ENCODE assay signal across 20 cellular contexts in genomic region chr1:69315823-69316222, GRCh38.
DNase-seq lines count a peak whose midpoint lies in the region; ATAC-seq and TF ChIP-seq lines count a peak whose summit lies in the region.
"Had no signal": no experiment of that assay in that cellular context is flagged by ENCODE, and none has a peak within 500 bp of the region (broad histone marks: within the 10 kb centered on the region; RNA-seq: fewer than 3 reads in every experiment).

No MANE protein-coding gene starts in this region.

- CTCF ChIA-PET in WTC11 (lab: Charles Lee): interaction anchor here (1.1 kb wide), 1 partner anchor 19 kb away, joined by 3 read pairs; no protein-coding TSS in a partner anchor

- H3K9me3 Mint-ChIP-seq in WTC11: no peaks in the 10 kb centered on the region
- no peaks in the 10 kb centered on the region for H3K9me3 Mint-ChIP-seq in type B pancreatic cell
- H3K9me3 Mint-ChIP-seq: activated T-helper 1 cell treated with anti-CD3 and anti-CD28 coated beads, Interleukin-12 subunit alpha, Interleukin-12 subunit beta, Interleukin-2, Interleukin-4 antibody, amounts not matched to agents 30 ng/mL and 10 ng/mL and 1 ng/mL, durations not matched to agents 14 hours and 24 hours and 36 hours had no signal

- peak; percentile 6 for ATAC-seq in WTC11
- ATAC-seq: PC-3 had no signal

- H3K27me3 ChIP-seq in tibial artery: no peaks in the 10 kb centered on the region
- H3K27me3 ChIP-seq: upper lobe of left lung had no signal

- H3K9me3 ChIP-seq in tibial artery: no peaks in the 10 kb centered on the region

- no peaks in the 10 kb centered on the region for H3K36me3 ChIP-seq in tibial artery
- H3K36me3 ChIP-seq: upper lobe of left lung had no signal

- H3K4me1 Mint-ChIP-seq in WTC11 (peaks cover 15% of the 10 kb centered on the region), type B pancreatic cell (ENCODE audit: unreplicated experiment) (peaks cover 18% of the 10 kb centered on the region)
- H3K4me1 Mint-ChIP-seq: CD8-positive, alpha-beta memory T cell had no signal

- H3K27ac Mint-ChIP-seq in WTC11: no peak overlapping the region
- peak overlapping the region; percentile 79 for H3K27ac Mint-ChIP-seq in type B pancreatic cell
- H3K27ac Mint-ChIP-seq: activated T-helper 1 cell treated with anti-CD3 and anti-CD28 coated beads, Interleukin-12 subunit alpha, Interleukin-12 subunit beta, Interleukin-2, Interleukin-4 antibody, amounts not matched to agents 30 ng/mL and 10 ng/mL and 1 ng/mL, durations not matched to agents 14 hours and 24 hours and 36 hours; CD8-positive, alpha-beta memory T cell; dendritic cell treated with granulocyte-macrophage colony-stimulating factor and Interleukin-4, amounts not matched to agents 40 ng/mL and 50 ng/mL, for 4 days had no signal

- intact Hi-C loops in tibial artery (cut with DNase I; ENCODE audit: low total_unique reads): no loop called here

- H3K4me1 ChIP-seq in tibial artery: no peaks in the 10 kb centered on the region
- H3K4me1 ChIP-seq: upper lobe of left lung had no signal

- H3K4me3 Mint-ChIP-seq in WTC11 (no peak overlapping the region), type B pancreatic cell (peak overlapping the region; percentile 67)
- H3K4me3 Mint-ChIP-seq: activated T-helper 1 cell treated with anti-CD3 and anti-CD28 coated beads, Interleukin-12 subunit alpha, Interleukin-12 subunit beta, Interleukin-2, Interleukin-4 antibody, amounts not matched to agents 30 ng/mL and 10 ng/mL and 1 ng/mL, durations not matched to agents 14 hours and 24 hours and 36 hours; CD8-positive, alpha-beta memory T cell; dendritic cell treated with granulocyte-macrophage colony-stimulating factor and Interleukin-4, amounts not matched to agents 40 ng/mL and 50 ng/mL, for 4 days had no signal

- H3K4me3 ChIP-seq in tibial artery: no peak overlapping the region
- H3K4me3 ChIP-seq: upper lobe of left lung had no signal

- peak; percentile 11 for DNase-seq in NCI-H345 (lab: John Stamatoyannopoulos, UW)
- no peak for DNase-seq in NCI-H345 treated with DMSO at 0.1 percent for 48 hours (lab: John Stamatoyannopoulos, UW; ENCODE audit: unreplicated experiment)
- no peak for DNase-seq in WTC11 (ENCODE audit: low spot score)
- peak; percentile 14 for DNase-seq in iPS-NIHi7 (ENCODE audit: extremely low spot score)
- no peak for DNase-seq in type B pancreatic cell (ENCODE audit: extremely low spot score, unreplicated experiment)
- DNase-seq in stimulated activated CD4-positive, alpha-beta T cell treated with anti-CD3 and anti-CD28 coated beads, Interleukin-15, amount 100 ng/mL, for 24 hours: no peak
- no peak for DNase-seq in tibial artery
- no peak for DNase-seq in NOMO-1 treated with DMSO at 0.1 percent for 48 hours (lab: John Stamatoyannopoulos, UW; ENCODE audit: unreplicated experiment)
- DNase-seq: activated CD4-positive, alpha-beta T cell treated with anti-CD3 and anti-CD28 coated beads, Interleukin-2, amount 50 U/mL, for 4 hours; activated naive CD4-positive, alpha-beta T cell treated with anti-CD3 and anti-CD28 coated beads, Interleukin-2, amount 50 U/mL, for 16 hours; AML-193; CD8-positive, alpha-beta memory T cell; NCI-H187 treated with DMSO at 0.1 percent for 48 hours; NCI-H226; PC-3; SIG-M5; T-helper 1 cell had no signal

- H3K36me3 Mint-ChIP-seq in WTC11 (no peaks in the 10 kb centered on the region), type B pancreatic cell (no peaks in the 10 kb centered on the region)
- H3K36me3 Mint-ChIP-seq: CD8-positive, alpha-beta memory T cell had no signal

- H3K27me3 Mint-ChIP-seq in WTC11 (ENCODE audit: low read depth): no peaks in the 10 kb centered on the region; the same call in 1 of the 2 replicates
- H3K27me3 Mint-ChIP-seq in type B pancreatic cell: peaks cover 5% of the 10 kb centered on the region
- H3K27me3 Mint-ChIP-seq: CD8-positive, alpha-beta memory T cell; dendritic cell treated with granulocyte-macrophage colony-stimulating factor and Interleukin-4, amounts not matched to agents 40 ng/mL and 50 ng/mL, for 4 days had no signal

- POLR2A ChIA-PET in WTC11 (lab: Charles Lee): no interaction called here

- TF ChIP-seq CTCF in WTC11 (IDR thresholded peaks at IDR 0.05) (no peak), type B pancreatic cell (conservative IDR thresholded peaks at IDR 0.05) (no peak), tibial artery (IDR thresholded peaks at IDR 0.05) (no peak)

- H3K27ac ChIP-seq in tibial artery: no peak overlapping the region
- H3K27ac ChIP-seq: upper lobe of left lung had no signal

TF ChIP-seq in WTC11, 78 proteins besides CTCF, POLR2A, EP300 and RAD21:
- TF ChIP-seq, protein P1, sequence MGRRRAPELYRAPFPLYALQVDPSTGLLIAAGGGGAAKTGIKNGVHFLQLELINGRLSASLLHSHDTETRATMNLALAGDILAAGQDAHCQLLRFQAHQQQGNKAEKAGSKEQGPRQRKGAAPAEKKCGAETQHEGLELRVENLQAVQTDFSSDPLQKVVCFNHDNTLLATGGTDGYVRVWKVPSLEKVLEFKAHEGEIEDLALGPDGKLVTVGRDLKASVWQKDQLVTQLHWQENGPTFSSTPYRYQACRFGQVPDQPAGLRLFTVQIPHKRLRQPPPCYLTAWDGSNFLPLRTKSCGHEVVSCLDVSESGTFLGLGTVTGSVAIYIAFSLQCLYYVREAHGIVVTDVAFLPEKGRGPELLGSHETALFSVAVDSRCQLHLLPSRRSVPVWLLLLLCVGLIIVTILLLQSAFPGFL (CRISPR knock-in tag; IDR thresholded peaks at IDR 0.05; ENCODE audit: borderline replicate concordance): no peak
- TF ChIP-seq, protein P2, sequence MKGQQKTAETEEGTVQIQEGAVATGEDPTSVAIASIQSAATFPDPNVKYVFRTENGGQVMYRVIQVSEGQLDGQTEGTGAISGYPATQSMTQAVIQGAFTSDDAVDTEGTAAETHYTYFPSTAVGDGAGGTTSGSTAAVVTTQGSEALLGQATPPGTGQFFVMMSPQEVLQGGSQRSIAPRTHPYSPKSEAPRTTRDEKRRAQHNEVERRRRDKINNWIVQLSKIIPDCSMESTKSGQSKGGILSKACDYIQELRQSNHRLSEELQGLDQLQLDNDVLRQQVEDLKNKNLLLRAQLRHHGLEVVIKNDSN (CRISPR knock-in tag; IDR thresholded peaks at IDR 0.05): no peak
- TF ChIP-seq, protein P3, sequence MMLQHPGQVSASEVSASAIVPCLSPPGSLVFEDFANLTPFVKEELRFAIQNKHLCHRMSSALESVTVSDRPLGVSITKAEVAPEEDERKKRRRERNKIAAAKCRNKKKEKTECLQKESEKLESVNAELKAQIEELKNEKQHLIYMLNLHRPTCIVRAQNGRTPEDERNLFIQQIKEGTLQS (CRISPR knock-in tag; conservative IDR thresholded peaks at IDR 0.05): no peak
- TF ChIP-seq NR1H2 (CRISPR knock-in tag; IDR thresholded peaks at IDR 0.05) (no peak), OVOL2 (CRISPR knock-in tag; IDR thresholded peaks at IDR 0.05; ENCODE audit: borderline replicate concordance) (no peak), KAT7 (CRISPR knock-in tag; IDR thresholded peaks at IDR 0.05; ENCODE audit: borderline replicate concordance) (no peak), ZNF396 (CRISPR knock-in tag; IDR thresholded peaks at IDR 0.05; ENCODE audit: borderline replicate concordance) (no peak), SMAD4 (CRISPR knock-in tag; IDR thresholded peaks at IDR 0.05) (no peak), CBFB (CRISPR knock-in tag; IDR thresholded peaks at IDR 0.05; ENCODE audit: low read depth) (no peak), FOXP4 (CRISPR knock-in tag; IDR thresholded peaks at IDR 0.05) (no peak), ATF1 (CRISPR knock-in tag; IDR thresholded peaks at IDR 0.05) (no peak), TCF7 (CRISPR knock-in tag; IDR thresholded peaks at IDR 0.05; ENCODE audit: low read depth) (no peak), FOXP1 (CRISPR knock-in tag; IDR thresholded peaks at IDR 0.05; ENCODE audit: borderline replicate concordance) (no peak)
TF ChIP-seq in WTC11: peak in this region for 0.

Comparison
In these comparisons a context has a peak if more than half of its experiments do, and no peak if none do; other contexts are left out.
1. DNase-seq: peak in NCI-H345 (single experiment) and iPS-NIHi7 (single experiment); none in NCI-H345 treated with DMSO at 0.1 percent for 48 hours (single experiment), WTC11 (single experiment), type B pancreatic cell (single experiment), stimulated activated CD4-positive, alpha-beta T cell treated with anti-CD3 and anti-CD28 coated beads, Interleukin-15, amount 100 ng/mL, for 24 hours (single experiment), tibial artery (0 of 2) and NOMO-1 treated with DMSO at 0.1 percent for 48 hours (single experiment).